1 cellular context compared by ENCODE assay signal in genomic region chr19:58089846-58090245, GRCh38.
TF ChIP-seq lines count a peak whose summit lies in the region.

No MANE protein-coding gene starts in this region.

TF ChIP-seq in liver, 16 proteins besides CTCF, POLR2A, EP300 and RAD21 (continued from another document):
- TF ChIP-seq REST (IDR thresholded peaks at IDR 0.05): no peak
